Comparison of ENCODE assay signal across 23 cellular contexts in the genomic region with DNA sequence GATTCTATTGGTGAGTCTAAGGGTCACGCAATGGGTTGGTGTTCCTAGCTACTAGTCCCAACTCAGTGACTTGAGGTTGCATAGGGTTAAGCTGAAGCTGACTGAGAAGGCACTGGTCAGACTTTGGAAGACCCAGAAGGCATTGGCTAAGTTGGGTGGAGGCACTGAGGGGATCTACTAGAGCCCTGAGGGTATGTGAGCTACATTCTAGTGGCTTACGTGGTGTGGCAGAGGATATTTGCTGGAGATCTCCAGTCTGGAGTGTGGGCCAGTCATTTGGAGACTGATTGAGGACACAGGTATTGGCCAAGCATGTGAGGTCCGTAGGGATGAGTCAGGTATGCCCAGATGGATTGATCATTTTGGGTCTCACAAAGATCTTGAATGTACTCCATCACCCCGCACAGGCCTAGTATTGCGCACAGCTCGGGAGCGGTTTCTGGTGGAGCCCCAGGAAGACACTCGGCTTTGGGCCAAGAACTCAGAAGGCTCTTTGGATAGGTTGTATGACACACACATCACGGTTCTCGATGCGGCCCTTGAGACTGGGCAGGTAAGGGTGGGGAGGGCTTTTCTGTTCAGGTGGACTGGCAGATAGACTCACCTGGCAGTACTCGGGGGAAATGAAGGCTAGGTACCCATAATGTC.
"Had no signal": no experiment of that assay in that cellular context is flagged by ENCODE, and none has a peak within 500 bp of the region (broad histone marks: within the 10 kb centered on the region; RNA-seq: fewer than 3 reads in every experiment).

No MANE protein-coding gene starts in this region.

- H3K27me3 Mint-ChIP-seq: activated CD4-positive, alpha-beta memory T cell treated with anti-CD3 and anti-CD28 coated beads, Interleukin-2, amount 10 ng/mL, durations not matched to agents 7 days and 5 days; activated CD4-positive, alpha-beta T cell treated with anti-CD3 and anti-CD28 coated beads, Interleukin-2, amount 10 ng/mL, durations not matched to agents 7 days and 5 days had no signal

- H3K4me3 Mint-ChIP-seq: activated CD4-positive, alpha-beta memory T cell treated with anti-CD3 and anti-CD28 coated beads, Interleukin-2, amount 10 ng/mL, durations not matched to agents 7 days and 5 days; activated CD4-positive, alpha-beta T cell treated with anti-CD3 and anti-CD28 coated beads, Interleukin-2, amount 10 ng/mL, durations not matched to agents 7 days and 5 days; activated T-cell treated with anti-CD3 and anti-CD28 coated beads, Interleukin-2, amount 50 U/mL, for 24 hours; activated T-helper 1 cell treated with anti-CD3 and anti-CD28 coated beads, Interleukin-12 subunit alpha, Interleukin-12 subunit beta, Interleukin-2, Interleukin-4 antibody, amounts not matched to agents 30 ng/mL and 10 ng/mL and 1 ng/mL, durations not matched to agents 14 hours and 24 hours and 36 hours; T-cell had no signal

- H3K9me3 Mint-ChIP-seq: activated CD4-positive, alpha-beta memory T cell treated with anti-CD3 and anti-CD28 coated beads, Interleukin-2, amount 10 ng/mL, durations not matched to agents 7 days and 5 days; activated CD4-positive, alpha-beta T cell treated with anti-CD3 and anti-CD28 coated beads, Interleukin-2, amount 10 ng/mL, durations not matched to agents 7 days and 5 days; activated naive CD4-positive, alpha-beta T cell treated with anti-CD3 and anti-CD28 coated beads, Interleukin-2, amount 50 U/mL, for 72 hours; activated T-cell treated with anti-CD3 and anti-CD28 coated beads, Interleukin-2, amount 50 U/mL, for 24 hours; activated T-helper 1 cell treated with anti-CD3 and anti-CD28 coated beads, Interleukin-12 subunit alpha, Interleukin-12 subunit beta, Interleukin-2, Interleukin-4 antibody, amounts not matched to agents 30 ng/mL and 10 ng/mL and 1 ng/mL, durations not matched to agents 14 hours and 24 hours and 36 hours; T-cell had no signal

- FAIRE-seq: TTC549 had no signal

- ATAC-seq: activated naive CD4-positive, alpha-beta T cell treated with anti-CD3 and anti-CD28 coated beads, Interleukin-2, amount 50 U/mL, for 72 hours; T-cell had no signal

- H3K27ac ChIP-seq: KMS-11, SK-N-MC had no signal

- H3K4me3 ChIP-seq: SK-N-MC had no signal

- H3K27ac Mint-ChIP-seq: activated CD4-positive, alpha-beta memory T cell treated with anti-CD3 and anti-CD28 coated beads, Interleukin-2, amount 10 ng/mL, durations not matched to agents 7 days and 5 days; activated CD4-positive, alpha-beta T cell treated with anti-CD3 and anti-CD28 coated beads, Interleukin-2, amount 10 ng/mL, durations not matched to agents 7 days and 5 days; activated T-cell treated with anti-CD3 and anti-CD28 coated beads, Interleukin-2, amount 50 U/mL, for 24 hours; activated T-helper 1 cell treated with anti-CD3 and anti-CD28 coated beads, Interleukin-12 subunit alpha, Interleukin-12 subunit beta, Interleukin-2, Interleukin-4 antibody, amounts not matched to agents 30 ng/mL and 10 ng/mL and 1 ng/mL, durations not matched to agents 14 hours and 24 hours and 36 hours; T-cell had no signal

- DNase-seq: activated CD4-positive, alpha-beta memory T cell treated with anti-CD3 and anti-CD28 coated beads, Interleukin-2, amount 10 ng/mL, durations not matched to agents 7 days and 5 days; activated CD4-positive, alpha-beta T cell treated with anti-CD3 and anti-CD28 coated beads, Interleukin-2, amount 10 ng/mL, durations not matched to agents 7 days and 5 days; activated CD4-positive, CD25-positive, alpha-beta regulatory T cell; activated effector memory CD4-positive, alpha-beta T cell treated with Interleukin-2 at 50 U/mL for 16 hours; activated naive CD4-positive, alpha-beta T cell treated with Interleukin-2 at 50 U/mL for 16 hours; activated T-cell treated with anti-CD3 and anti-CD28 coated beads, Interleukin-2, amount 50 U/mL, for 24 hours; caudate nucleus; NCI-H1092; NCI-H1417; NCI-H1694; NCI-H2029; NCI-H345; NCI-H510A; NCI-H526 treated with DMSO at 0.1 percent for 48 hours; NCI-H82; T-cell; T-helper 2 cell; T1000 had no signal
